12 cellular contexts compared by ENCODE assay signal in the genomic region with DNA sequence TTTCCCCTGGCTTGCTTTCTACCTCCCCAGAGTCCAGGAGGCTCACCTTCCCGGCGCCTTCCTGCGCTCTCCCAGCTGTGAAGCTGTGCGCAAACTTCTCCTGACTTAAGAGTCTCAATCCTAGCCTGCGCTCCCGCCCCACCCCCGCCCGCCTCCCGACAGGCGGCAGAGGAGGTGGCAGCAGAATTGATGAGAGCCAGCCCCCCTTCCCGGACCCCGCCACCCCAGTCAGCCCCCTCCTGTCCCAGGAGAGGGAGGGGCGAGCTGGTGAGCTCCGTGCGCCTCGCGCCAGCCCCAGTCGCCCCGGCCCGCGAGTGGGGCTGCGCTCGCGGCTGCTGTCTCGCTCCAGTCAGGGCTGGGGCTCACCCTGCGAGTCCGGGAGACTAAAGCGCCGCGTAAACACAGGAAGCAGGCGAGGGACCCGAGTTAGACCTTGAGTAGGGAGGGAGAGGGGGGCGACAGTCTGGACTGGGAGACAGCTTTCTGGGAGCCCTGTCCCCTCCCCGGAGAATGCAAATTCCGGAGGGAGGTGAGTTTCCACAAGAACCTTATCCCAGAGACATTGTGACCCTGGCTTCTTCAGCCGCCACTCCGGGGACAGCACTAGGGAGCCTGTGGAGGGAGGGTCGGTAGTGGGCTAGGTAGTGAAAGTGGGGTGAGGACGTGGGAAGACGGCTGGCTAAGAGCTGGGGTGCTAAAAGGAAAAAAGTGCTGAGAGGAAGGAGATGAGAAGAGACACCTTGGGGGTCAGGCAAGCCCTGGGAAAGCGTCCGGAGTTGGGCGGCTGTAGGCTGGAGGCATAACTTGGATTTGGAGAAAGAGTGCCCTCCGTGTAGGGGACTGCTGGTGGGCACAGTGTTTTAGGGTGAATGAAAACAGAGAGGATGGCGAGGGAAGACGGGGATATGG. TPM values are rescaled to one million over a fixed set of nuclear protein-coding genes. Genes with fewer than 3 reads are reported as not detected.
DNase-seq lines count a peak whose midpoint lies in the region; ATAC-seq and TF ChIP-seq lines count a peak whose summit lies in the region.
"Had no signal": no experiment of that assay in that cellular context is flagged by ENCODE, and none has a peak within 500 bp of the region (broad histone marks: within the 10 kb centered on the region; RNA-seq: fewer than 3 reads in every experiment).

Gene CALCR (minus strand): TSS at position 79 of the 909 bp plus-strand sequence. CDS start 87,743 bp downstream, outside the sequence.

- no peaks in the 10 kb centered on the region; a peak in 2 of 7 replicates for H3K36me3 Mint-ChIP-seq in H9 (ENCODE audit: insufficient read depth in 1 of 3, low read depth in 3 of 3)

- no peak within 1 kb of the TSS for H3K4ac ChIP-seq in H9 (ENCODE audit: low read depth, low read length)

- H2BK120ac ChIP-seq in H9 (ENCODE audit: low read depth, low read length, poor library complexity, severe bottlenecking), result no peak within 1 kb of the TSS

- intact Hi-C loops in Panc1 (cut with micrococcal nuclease; ENCODE audit: unreplicated experiment), result loop anchor here (10.0 kb wide), 1 partner anchor 60 kb away; no protein-coding TSS in a partner anchor
- intact Hi-C loops in OCI-LY7 (cut with micrococcal nuclease; ENCODE audit: unreplicated experiment), result no loop called here

- H3K23me2 ChIP-seq in H9 (ENCODE audit: insufficient read length, low read depth, low read length, poor library complexity, severe bottlenecking), result peaks cover 15% of the 10 kb centered on the region

- H3K18ac ChIP-seq in H9 (ENCODE audit: insufficient read length, low read depth, low read length), result no peak within 1 kb of the TSS

- H3K36me3 ChIP-seq in Panc1 (ENCODE audit: control insufficient read depth, insufficient read depth, low read length), result no peaks in the 10 kb centered on the region
- H3K36me3 ChIP-seq in OCI-LY7 (ENCODE audit: insufficient read depth, low read length), result no peaks in the 10 kb centered on the region

- H2BK15ac ChIP-seq in H9 (ENCODE audit: low read depth, low read length), result no peak within 1 kb of the TSS

- H3K9ac ChIP-seq in H9 (ENCODE audit: extremely low read depth, insufficient read length, low read length), result peak within 1 kb of the TSS; percentile 11

- peak within 1 kb of the TSS; percentile 78 to 98 for H3K4me3 Mint-ChIP-seq in H9

- no peaks in the 10 kb centered on the region for H3K9me2 ChIP-seq in OCI-LY7 (ENCODE audit: insufficient read depth, low read length)

- DNase-seq in H9 (peak; percentile 70), Panc1 (ENCODE audit: low read depth, low spot score) (no peak), retinal pigment epithelial cell (ENCODE audit: low read depth) (no peak), GM10266 (ENCODE audit: extremely low spot score) (no peak), OCI-LY7 (ENCODE audit: low spot score) (no peak), NCI-H1092 (lab: John Stamatoyannopoulos, UW) (no peak)
- DNase-seq: NCI-H187, T-helper 9 cell had no signal

- no peak within 1 kb of the TSS for H3T11ph ChIP-seq in H9 (ENCODE audit: low read length)

- H3K27me3 Mint-ChIP-seq in H9 (ENCODE audit: low read depth), result peaks cover 82% of the 10 kb centered on the region

- H2BK12ac ChIP-seq in H9 (ENCODE audit: insufficient read length, low read depth, low read length), result no peak within 1 kb of the TSS

- H3K27me3 ChIP-seq in H9 (ENCODE audit: insufficient read depth, low read length), result peaks cover 27% of the 10 kb centered on the region
- H3K27me3 ChIP-seq in Panc1 (ENCODE audit: control insufficient read depth, insufficient read depth, low read length), result peaks cover 39% of the 10 kb centered on the region

- H3K4me1 ChIP-seq in H9 (ENCODE audit: insufficient read depth, low read length) (no peaks in the 10 kb centered on the region), Panc1 (ENCODE audit: control insufficient read depth, insufficient read depth, low read length) (no peaks in the 10 kb centered on the region; the same call in 1 of the 2 replicates), OCI-LY7 (ENCODE audit: insufficient read depth, low read length, poor library complexity, severe bottlenecking) (no peaks in the 10 kb centered on the region)

- H3K79me2 ChIP-seq in H9 (ENCODE audit: insufficient read depth, low read length) (no peaks in the 10 kb centered on the region), OCI-LY7 (ENCODE audit: insufficient read depth, low read depth, low read length) (no peaks in the 10 kb centered on the region)

- H3K9me3 Mint-ChIP-seq in H9, result peaks cover 0 to 2% of the 10 kb centered on the region in 2 experiments; a peak in 1 of 5 replicates
- H3K9me3 Mint-ChIP-seq: activated T-helper 2 cell treated with anti-CD3 and anti-CD28 coated beads, Interferon-gamma antibody, Interleukin-2, Interleukin-4, amounts not matched to agents 10 μg/mL and 5 μg/mL and 100 μg/mL, durations not matched to agents 14 hours and 24 hours and 36 hours had no signal

- WGBS in H9 (ENCODE audit: extremely low coverage, insufficient read length, low lambda C conversion rate), result no CpG with 5 or more reads among the region's 46 CpGs

- no peak within 1 kb of the TSS for H4K91ac ChIP-seq in H9 (ENCODE audit: insufficient read length, low read depth, low read length)

- POLR2A ChIA-PET in Panc1 (lab: Charles Lee) (no interaction called here), OCI-LY7 (lab: Charles Lee) (no interaction called here)

- H2AFZ ChIP-seq in H9 (ENCODE audit: low read length) (no peak within 1 kb of the TSS), OCI-LY7 (ENCODE audit: low read length) (no peak within 1 kb of the TSS)

- H3K4me3 ChIP-seq in Panc1 (ENCODE audit: low read depth in 2 of 2, low read length in 2 of 2) (peak within 1 kb of the TSS; percentile 15 to 23; a peak in 2 of 4 replicates), iPS-11a (ENCODE audit: low read depth, low read length) (peak within 1 kb of the TSS; percentile 53), retinal pigment epithelial cell (ENCODE audit: low read length) (peak within 1 kb of the TSS; percentile 30), OCI-LY7 (ENCODE audit: low read depth, low read length, poor library complexity, severe bottlenecking) (no peak within 1 kb of the TSS)

- in situ Hi-C loops in Panc1 (cut with HindIII; ENCODE audit: low pct_unique_long_range_greater_than_20kb, low sequenced_read_pairs), result no loop called here

- H3K4me2 ChIP-seq in H9 (ENCODE audit: insufficient read depth, insufficient read length, low read length) (peak within 1 kb of the TSS; percentile 83), OCI-LY7 (ENCODE audit: low read length) (no peak within 1 kb of the TSS)

- no peaks in the 10 kb centered on the region for H3K79me1 ChIP-seq in H9 (ENCODE audit: insufficient read depth, low read depth, low read length, poor library complexity, severe bottlenecking)

- peak; percentile 77 for ATAC-seq in Panc1
- no peak for ATAC-seq in HG02970 (IDR thresholded peaks at IDR 0.05; ENCODE audit: low FRiP score, unreplicated experiment)

- no peak within 1 kb of the TSS for H3K56ac ChIP-seq in H9 (ENCODE audit: insufficient read length, low read depth, low read length)

- peak within 1 kb of the TSS in 1 of 3 experiments; percentile 23; a peak in 1 of 7 replicates for H3K27ac Mint-ChIP-seq in H9
- H3K27ac Mint-ChIP-seq: activated T-helper 2 cell treated with anti-CD3 and anti-CD28 coated beads, Interferon-gamma antibody, Interleukin-2, Interleukin-4, amounts not matched to agents 10 μg/mL and 5 μg/mL and 100 μg/mL, durations not matched to agents 14 hours and 24 hours and 36 hours had no signal

- no peak within 1 kb of the TSS for H4K8ac ChIP-seq in H9 (replicated peaks; ENCODE audit: insufficient read length, low read depth, low read length)

- no TSS peak for BruUV-seq in Panc1 (replicated peaks; lab: Mats Ljungman, UMichigan)
- no TSS peak for BruUV-seq in OCI-LY7 (replicated peaks; lab: Mats Ljungman, UMichigan)

- CTCF ChIA-PET in Panc1 (lab: Charles Lee) (no interaction called here), OCI-LY7 (lab: Charles Lee; ENCODE audit: unreplicated experiment) (no interaction called here)

- H3K4me1 Mint-ChIP-seq in H9, result peaks cover 16 to 18% of the 10 kb centered on the region in 2 experiments

- H4K5ac ChIP-seq in H9 (ENCODE audit: insufficient read length, low read depth, low read length), result no peak within 1 kb of the TSS

- H4K20me1 ChIP-seq in H9 (ENCODE audit: control insufficient read depth, insufficient read depth, insufficient read length) (no peaks in the 10 kb centered on the region), OCI-LY7 (ENCODE audit: insufficient read depth, low read length) (no peaks in the 10 kb centered on the region)

- H3K23ac ChIP-seq in H9 (ENCODE audit: insufficient read length, low read depth, low read length), result no peak within 1 kb of the TSS

- no peak within 1 kb of the TSS for H2AK5ac ChIP-seq in H9 (ENCODE audit: insufficient read length, low read length)

- H3K14ac ChIP-seq in H9 (ENCODE audit: insufficient read depth, low read length), result no peak within 1 kb of the TSS

- no peak within 1 kb of the TSS for H2BK5ac ChIP-seq in H9 (ENCODE audit: insufficient read length, low read length)

- H3K27ac ChIP-seq in H9 (ENCODE audit: insufficient read length, low read depth, low read length) (no peak within 1 kb of the TSS), Panc1 (ENCODE audit: low read length) (no peak within 1 kb of the TSS), OCI-LY7 (ENCODE audit: low read depth, low read length, poor library complexity, severe bottlenecking) (no peak within 1 kb of the TSS)
- H3K27ac ChIP-seq: epithelial cell of prostate had no signal

- H3K9me3 ChIP-seq in H9 (ENCODE audit: control insufficient read depth, low read depth, low read length) (no peaks in the 10 kb centered on the region), Panc1 (ENCODE audit: control insufficient read depth, insufficient read depth, low read depth, low read length) (no peaks in the 10 kb centered on the region), OCI-LY7 (ENCODE audit: low read length) (no peaks in the 10 kb centered on the region)

- TF ChIP-seq CTCF in H9 (conservative IDR thresholded peaks at IDR 0.05) (no peak), Panc1 (IDR thresholded peaks at IDR 0.05) (no peak), retinal pigment epithelial cell (conservative IDR thresholded peaks at IDR 0.05; ENCODE audit: low read depth, low read length) (no peak), GM10266 (IDR thresholded peaks at IDR 0.05; ENCODE audit: control insufficient read depth, insufficient read depth, low read depth, missing control alignments) (no peak), OCI-LY7 (conservative IDR thresholded peaks at IDR 0.05; ENCODE audit: low read length) (no peak)

- no peak within 1 kb of the TSS for H2BK20ac ChIP-seq in H9 (ENCODE audit: low read depth, low read length, poor library complexity, severe bottlenecking)

RNA-seq across cellular contexts. Expression of gene CALCR, which starts in this region (rescaled TPM):
- total RNA-seq in H9 (2021), result 0.44 and 0.52 TPM in 2 replicates
- 0.10 TPM for total RNA-seq in Panc1 (2021; ENCODE audit: unreplicated experiment)
- not detected for polyA plus RNA-seq in Panc1 (2012; ENCODE audit: insufficient read length)
- total RNA-seq in OCI-LY7 (2014; rRNA removed; shearing (Covaris generic)), result not detected in 2 replicates
- not detected in 2 replicates for total RNA-seq in OCI-LY7 (2022)
- total RNA-seq: activated T-helper 2 cell treated with anti-CD3 and anti-CD28 coated beads, Interferon-gamma antibody, Interleukin-2, Interleukin-4, amounts not matched to agents 10 μg/mL and 5 μg/mL and 100 μg/mL, durations not matched to agents 14 hours and 24 hours and 36 hours had no signal

Comparison
In these comparisons a context has a peak if more than half of its experiments do, and no peak if none do; other contexts are left out.
1. Peak in DNase-seq, H3K9ac ChIP-seq and H3K4me2 ChIP-seq in H9; RNA of the gene not detected or under 1 TPM.
2. Peak in ATAC-seq and H3K4me3 ChIP-seq in Panc1; RNA of the gene not detected or under 1 TPM.